In genomic region chr3:184561329-184562145, GRCh38 we compare ENCODE assay signal across 8 cellular contexts. TPM values are rescaled to one million over a fixed set of nuclear protein-coding genes. Genes with fewer than 3 reads are reported as not detected.
A peak's percentile ranks its signal among the peaks of the same experiment; 100 is the strongest.
DNase-seq lines count a peak whose midpoint lies in the region; ATAC-seq and FAIRE-seq lines count a peak whose summit lies in the region.

TSS of gene EPHB3 (plus strand) at chr3:184561785. CDS start at chr3:184562236, 451 bp downstream.

- H3K27me3 ChIP-seq in effector memory CD4-positive, alpha-beta T cell (replicated peaks; ENCODE audit: control insufficient read depth, insufficient read depth, low read length, poor library complexity, severe bottlenecking) = peaks cover 4% of the 10 kb centered on the region

- H3K9me3 ChIP-seq in effector memory CD4-positive, alpha-beta T cell (ENCODE audit: control insufficient read depth, low read length) = no peaks in the 10 kb centered on the region

- peak; percentile 98 for FAIRE-seq in HTR-8/SVneo (lab: Jason Lieb, UNC)

- ATAC-seq in GM21390 (IDR thresholded peaks at IDR 0.05; ENCODE audit: unreplicated experiment) = peak; percentile 89

- DNase-seq in COLO829 (ENCODE audit: low spot score) = peak; percentile 100
- DNase-seq in HTR-8/SVneo (ENCODE audit: insufficient read length, low spot score) = peak; percentile 99
- peak; percentile 100 for DNase-seq in NOMO-1 (lab: John Stamatoyannopoulos, UW; ENCODE audit: unreplicated experiment in 2 of 2)
- peak; percentile 79 to 90 (median 84) for DNase-seq in activated CD8-positive, alpha-beta memory T cell treated with anti-CD3 and anti-CD28 coated beads for 48 hours (ENCODE audit: low read depth in 2 of 3, low spot score in 2 of 3)
- DNase-seq in effector memory CD4-positive, alpha-beta T cell = peak; percentile 71 to 80 (median 79)
- DNase-seq in lung microvascular endothelial cell (ENCODE audit: low read depth in 2 of 2) = peak; percentile 98 to 99
- DNase-seq in stimulated activated CD4-positive, alpha-beta T cell treated with anti-CD3 and anti-CD28 coated beads, TNF-alpha, amount 100 ng/mL, for 24 hours (ENCODE audit: low read depth in 3 of 3) = peak; percentile 82 to 94 (median 82)

- H3K36me3 ChIP-seq in effector memory CD4-positive, alpha-beta T cell (ENCODE audit: control insufficient read depth, insufficient read depth, low read length) = no peaks in the 10 kb centered on the region

- peak within 1 kb of the TSS; percentile 66 for H3K4me3 ChIP-seq in effector memory CD4-positive, alpha-beta T cell (ENCODE audit: insufficient read depth, low read depth, low read length, poor library complexity, severe bottlenecking)

- H3K4me1 ChIP-seq in effector memory CD4-positive, alpha-beta T cell (ENCODE audit: control insufficient read depth, insufficient read depth, low read length, poor library complexity, severe bottlenecking) = peaks cover 26% of the 10 kb centered on the region

- H3K27ac ChIP-seq in effector memory CD4-positive, alpha-beta T cell (ENCODE audit: insufficient read depth, low read length, poor library complexity, severe bottlenecking) = no peak within 1 kb of the TSS

RNA-seq across cellular contexts. Expression of gene EPHB3, which starts in this region (rescaled TPM):
- total RNA-seq in lung microvascular endothelial cell = 0.22 and 0.60 TPM in 2 replicates

Comparison
In these comparisons a context has a peak if more than half of its experiments do, and no peak if none do; other contexts are left out.
1. Peak in DNase-seq in lung microvascular endothelial cell; RNA of the gene not detected or under 1 TPM.